In genomic region chr11:19349340-19350025, GRCh38 we compare ENCODE assay signal across 22 cellular contexts.
A peak's percentile ranks its signal among the peaks of the same experiment; 100 is the strongest.
DNase-seq lines count a peak whose midpoint lies in the region; ATAC-seq and TF ChIP-seq lines count a peak whose summit lies in the region.
"Had no signal": no experiment of that assay in that cellular context is flagged by ENCODE, and none has a peak within 500 bp of the region (broad histone marks: within the 10 kb centered on the region; RNA-seq: fewer than 3 reads in every experiment).

No MANE protein-coding gene starts in this region.

- H3K4me2 ChIP-seq in neural progenitor cell = no peak overlapping the region
- no peak overlapping the region for H3K4me2 ChIP-seq in PC-9

- H3K9me2 ChIP-seq in PC-9 (ENCODE audit: insufficient read depth) = no peaks in the 10 kb centered on the region

- no peaks in the 10 kb centered on the region for H3K36me3 ChIP-seq in neural progenitor cell
- no peaks in the 10 kb centered on the region for H3K36me3 ChIP-seq in PC-9 (ENCODE audit: low read depth)
- H3K36me3 ChIP-seq in aorta (ENCODE audit: control insufficient read depth in 1 of 2, insufficient read depth in 2 of 2, low read length in 1 of 2) = no peaks in the 10 kb centered on the region
- H3K36me3 ChIP-seq: breast epithelium, thoracic aorta had no signal

- H3K4me3 ChIP-seq in neural progenitor cell (no peak overlapping the region), PC-9 (no peak overlapping the region), aorta (ENCODE audit: low read length in 2 of 2) (no peak overlapping the region)
- H3K4me3 ChIP-seq: breast epithelium, psoas muscle, SK-N-MC, thoracic aorta had no signal

- TF ChIP-seq CTCF in neural progenitor cell (IDR thresholded peaks at IDR 0.05) (no peak), PC-9 (conservative IDR thresholded peaks at IDR 0.05) (no peak)

- H3K79me2 ChIP-seq in neural progenitor cell (ENCODE audit: low read depth) (no peaks in the 10 kb centered on the region), PC-9 (ENCODE audit: low read depth) (no peaks in the 10 kb centered on the region)

- POLR2A ChIA-PET in PC-9 (lab: Charles Lee; ENCODE audit: unreplicated experiment) = no interaction called here

- peak overlapping the region; percentile 41 for H3K4me3 Mint-ChIP-seq in neural progenitor cell
- H3K4me3 Mint-ChIP-seq: activated CD8-positive, alpha-beta T cell treated with anti-CD3 and anti-CD28 coated beads for 36 hours; activated naive CD4-positive, alpha-beta T cell treated with anti-CD3 and anti-CD28 coated beads, Interleukin-2, amount 10 ng/mL, durations not matched to agents 7 days and 5 days; activated T-cell treated with anti-CD3 and anti-CD28 coated beads, Interleukin-2, amount 50 U/mL, for 4 hours; CD8-positive, alpha-beta T cell; nephron progenitor cell had no signal

- intact Hi-C loops in PC-9 (cut with micrococcal nuclease; ENCODE audit: unreplicated experiment) (no loop called here), aorta (cut with DNase I) (no loop called here)

- H3K4me1 Mint-ChIP-seq in neural progenitor cell = peaks cover 67% of the 10 kb centered on the region

- DNase-seq in G401 (ENCODE audit: low spot score) (peak; percentile 9), NCI-H2227 (lab: John Stamatoyannopoulos, UW; ENCODE audit: unreplicated experiment) (peak; percentile 68), dermis blood vessel endothelial cell (peak; percentile 32), neural progenitor cell (ENCODE audit: low spot score) (no peak), PC-9 (no peak), COR-L47 (lab: John Stamatoyannopoulos, UW) (no peak), aorta (no peak)
- DNase-seq: activated CD4-positive, CD25-positive, alpha-beta regulatory T cell; activated CD8-positive, alpha-beta T cell treated with anti-CD3 and anti-CD28 coated beads for 36 hours; activated naive CD4-positive, alpha-beta T cell treated with anti-CD3 and anti-CD28 coated beads, Interleukin-2, amount 10 ng/mL, durations not matched to agents 7 days and 5 days; activated T-cell treated with anti-CD3 and anti-CD28 coated beads, Interleukin-2, amount 50 U/mL, for 4 hours; CD8-positive, alpha-beta T cell; DMS79; KBM-7; kidney glomerular epithelial cell; NCI-H1105; psoas muscle; T-helper 9 cell had no signal

- H3K9ac ChIP-seq in neural progenitor cell = no peak overlapping the region

- peaks cover 10% of the 10 kb centered on the region for H3K36me3 Mint-ChIP-seq in neural progenitor cell
- H3K36me3 Mint-ChIP-seq: CD8-positive, alpha-beta T cell had no signal

- CTCF ChIA-PET in PC-9 (lab: Charles Lee) = no interaction called here

- in situ Hi-C loops in G401 (cut with HindIII; ENCODE audit: low sequenced_read_pairs) = no loop called here

- no TSS peak for BruUV-seq in PC-9 (replicated peaks; lab: Mats Ljungman, UMichigan)

- WGBS in aorta, 2 donors = 67 to 78% methylated on average over 17 of the region's 17 CpGs

- peaks cover 94% of the 10 kb centered on the region for H3K27me3 ChIP-seq in neural progenitor cell
- H3K27me3 ChIP-seq in PC-9 (ENCODE audit: insufficient read depth, low read depth) = peaks cover 24% of the 10 kb centered on the region
- no peaks in the 10 kb centered on the region for H3K27me3 ChIP-seq in aorta (ENCODE audit: control insufficient read depth in 1 of 2, insufficient read depth in 2 of 2, low read length in 1 of 2)

- peaks cover 25% of the 10 kb centered on the region for H3F3A ChIP-seq in neural progenitor cell (ENCODE audit: low read depth)
- no peaks in the 10 kb centered on the region for H3F3A ChIP-seq in PC-9 (ENCODE audit: insufficient read depth, low read depth)

- H3K27ac ChIP-seq in neural progenitor cell = no peak overlapping the region
- H3K27ac ChIP-seq in PC-9 = no peak overlapping the region
- no peak overlapping the region for H3K27ac ChIP-seq in aorta (ENCODE audit: low read depth in 1 of 2, low read length in 2 of 2)
- H3K27ac ChIP-seq: breast epithelium, psoas muscle, SK-N-MC, thoracic aorta had no signal

- H3K9me3 ChIP-seq in neural progenitor cell (ENCODE audit: low read depth) (no peaks in the 10 kb centered on the region), PC-9 (ENCODE audit: insufficient read depth, low read depth) (no peaks in the 10 kb centered on the region), aorta (ENCODE audit: control insufficient read depth, low read length) (no peaks in the 10 kb centered on the region)
- H3K9me3 ChIP-seq: breast epithelium, psoas muscle, thoracic aorta had no signal

- ATAC-seq in aorta (ENCODE audit: low FRiP score) = no peak
- ATAC-seq: activated CD8-positive, alpha-beta T cell treated with anti-CD3 and anti-CD28 coated beads for 36 hours; activated T-cell treated with anti-CD3 and anti-CD28 coated beads, Interleukin-2, amount 50 U/mL, for 4 hours; CD8-positive, alpha-beta T cell; psoas muscle had no signal

- H3K27ac Mint-ChIP-seq in neural progenitor cell = no peak overlapping the region
- H3K27ac Mint-ChIP-seq: activated CD8-positive, alpha-beta T cell treated with anti-CD3 and anti-CD28 coated beads for 36 hours; activated naive CD4-positive, alpha-beta T cell treated with anti-CD3 and anti-CD28 coated beads, Interleukin-2, amount 10 ng/mL, durations not matched to agents 7 days and 5 days; CD8-positive, alpha-beta T cell; nephron progenitor cell had no signal

- H3K9me3 Mint-ChIP-seq in neural progenitor cell = no peaks in the 10 kb centered on the region
- H3K9me3 Mint-ChIP-seq: activated CD8-positive, alpha-beta T cell treated with anti-CD3 and anti-CD28 coated beads for 36 hours; activated naive CD4-positive, alpha-beta T cell treated with anti-CD3 and anti-CD28 coated beads, Interleukin-2, amount 10 ng/mL, durations not matched to agents 7 days and 5 days; activated T-cell treated with anti-CD3 and anti-CD28 coated beads, Interleukin-2, amount 50 U/mL, for 4 hours; CD8-positive, alpha-beta T cell; nephron progenitor cell had no signal

- peaks cover 20% of the 10 kb centered on the region for H3K27me3 Mint-ChIP-seq in neural progenitor cell (ENCODE audit: insufficient read depth, low read depth)

- H4K20me1 ChIP-seq in neural progenitor cell (ENCODE audit: low read depth) (peaks cover 14% of the 10 kb centered on the region), PC-9 (ENCODE audit: insufficient read depth) (no peaks in the 10 kb centered on the region)

- H3K4me1 ChIP-seq in neural progenitor cell = peaks cover 39% of the 10 kb centered on the region
- 0 out of 2 replicates have a peak, but pooled peaks cover 4% of the 10 kb centered on the region for H3K4me1 ChIP-seq in PC-9 (replicated peaks; ENCODE audit: insufficient read depth)
- no peaks in the 10 kb centered on the region for H3K4me1 ChIP-seq in aorta (ENCODE audit: control insufficient read depth in 1 of 2, insufficient read depth in 2 of 2, low read length in 2 of 2)
- H3K4me1 ChIP-seq: breast epithelium had no signal

- no peak overlapping the region for H2AFZ ChIP-seq in neural progenitor cell (replicated peaks)
- no peak overlapping the region for H2AFZ ChIP-seq in PC-9

Comparison
In these comparisons a context has a peak if more than half of its experiments do, and no peak if none do; other contexts are left out.
1. DNase-seq: peak in G401 (single experiment), NCI-H2227 (single experiment) and dermis blood vessel endothelial cell (single experiment); none in neural progenitor cell (single experiment), PC-9 (0 of 2), COR-L47 (single experiment) and aorta (0 of 2).